In the genomic region with DNA sequence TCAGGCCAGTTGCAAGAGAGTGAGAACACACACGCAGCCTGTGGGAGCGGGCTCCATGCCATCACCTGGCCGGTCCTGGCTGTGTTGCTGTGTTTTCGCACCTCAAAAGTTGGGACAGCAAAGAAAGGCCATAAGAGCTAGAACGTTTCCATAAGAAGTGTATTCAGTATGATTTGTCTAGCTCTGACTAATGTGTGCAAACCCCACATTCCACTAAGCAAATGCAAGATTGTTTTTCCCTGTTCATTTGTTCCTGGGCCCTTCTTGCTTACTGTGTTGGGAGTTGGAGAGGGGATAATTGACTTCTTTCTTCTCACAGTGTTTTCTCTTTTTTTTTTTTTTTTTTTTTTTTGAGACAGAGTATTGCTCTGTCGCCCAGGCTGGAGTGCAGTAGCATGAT, we compare ENCODE assay signal across 8 cellular contexts.
A peak's percentile ranks its signal among the peaks of the same experiment; 100 is the strongest.
DNase-seq lines count a peak whose midpoint lies in the region; ATAC-seq, FAIRE-seq and TF ChIP-seq lines count a peak whose summit lies in the region.
"Not testable (repeated sequence)": the region's sequence is repeated elsewhere in the genome, so short reads cannot be mapped to it uniquely, and the experiment has no call there.

No MANE protein-coding gene starts in this region.

- H3K4me2 ChIP-seq in keratinocyte (ENCODE audit: control insufficient read depth, extremely low read depth, insufficient read depth, low read depth, low read length); osteoblast (ENCODE audit: insufficient read depth, low read length): not testable (repeated sequence)

- not testable (repeated sequence) for H3K9me3 Mint-ChIP-seq in WTC11

- ATAC-seq in WTC11 = not testable (repeated sequence)

- H3K4me1 Mint-ChIP-seq in WTC11 = peaks cover 31% of the 10 kb centered on the region

- not testable (repeated sequence) for TF ChIP-seq CTCF in WTC11 (IDR thresholded peaks at IDR 0.05); cardiac fibroblast (IDR thresholded peaks at IDR 0.05; ENCODE audit: low read depth, low read length); keratinocyte (optimal IDR thresholded peaks at IDR 0.05 in 1 of 3, IDR thresholded peaks at IDR 0.05 in 1 of 3, conservative IDR thresholded peaks at IDR 0.05 in 1 of 3; ENCODE audit: extremely low read depth in 1 of 3, insufficient read depth in 2 of 3, low read length in 3 of 3); osteoblast (IDR thresholded peaks at IDR 0.05; ENCODE audit: extremely low read depth, low read depth, low read length); transverse colon (IDR thresholded peaks at IDR 0.05)

- H3K27ac Mint-ChIP-seq in WTC11 = peak overlapping the region; percentile 32; the same call in 1 of the 2 replicates

- H3K27me3 ChIP-seq in keratinocyte (ENCODE audit: control insufficient read depth, extremely low read depth, insufficient read depth, low read length); osteoblast (ENCODE audit: insufficient read depth, low read length); transverse colon: not testable (repeated sequence)

- peak overlapping the region; percentile 31 for H3K27ac ChIP-seq in keratinocyte (ENCODE audit: control insufficient read depth, insufficient read depth, low read length)
- H3K27ac ChIP-seq in osteoblast (ENCODE audit: low read depth, low read length) = peak overlapping the region; percentile 98
- peak overlapping the region; percentile 21 to 86 (median 74) for H3K27ac ChIP-seq in transverse colon

- dilution Hi-C loops in keratinocyte (cut with MboI; ENCODE audit: extremely low pct_ligation_motif_present, low sequenced_read_pairs) = not testable (repeated sequence)

- CTCF ChIA-PET in WTC11 (lab: Charles Lee) = not testable (repeated sequence)

- in situ Hi-C loops in transverse colon (cut with MboI; ENCODE audit: low pct_ligation_motif_present in 1 of 4, low pct_unique_long_range_greater_than_20kb in 1 of 4, low sequenced_read_pairs in 3 of 4) = not testable (repeated sequence)

- not testable (repeated sequence) for H3K79me2 ChIP-seq in keratinocyte (ENCODE audit: control insufficient read depth, insufficient read depth, low read length); osteoblast (ENCODE audit: insufficient read depth, low read length)

- H3K36me3 ChIP-seq in keratinocyte (ENCODE audit: control insufficient read depth in 2 of 2, extremely low read depth in 1 of 2, insufficient read depth in 2 of 2, low read length in 2 of 2) (peaks cover 0 to 10% of the 10 kb centered on the region in 2 experiments), osteoblast (ENCODE audit: insufficient read depth, low read length) (peaks cover 11% of the 10 kb centered on the region)
- not testable (repeated sequence) for H3K36me3 ChIP-seq in transverse colon

- H4K20me1 ChIP-seq in keratinocyte (ENCODE audit: control insufficient read depth, extremely low read depth, insufficient read depth, low read length); osteoblast (ENCODE audit: insufficient read depth, low read length): not testable (repeated sequence)

- FAIRE-seq in keratinocyte (lab: Jason Lieb, UNC) = not testable (repeated sequence)

- intact Hi-C loops in transverse colon (cut with DNase I; ENCODE audit: low total_unique reads) = loop anchor here (10.0 kb wide), 1 partner anchor 202 kb away; no protein-coding TSS in a partner anchor

- not testable (repeated sequence) for H3K4me3 ChIP-seq in cardiac fibroblast (replicated peaks in 1 of 2; ENCODE audit: low read depth in 2 of 2, low read length in 2 of 2); keratinocyte (ENCODE audit: control insufficient read depth in 2 of 3, extremely low read depth in 1 of 3, insufficient read depth in 2 of 3, low read depth in 1 of 3, low read length in 3 of 3); osteoblast (ENCODE audit: insufficient read depth, low read length); transverse colon

- H2AFZ ChIP-seq in keratinocyte (ENCODE audit: control insufficient read depth, low read length); osteoblast (ENCODE audit: low read length): not testable (repeated sequence)

- H3K4me1 ChIP-seq in keratinocyte (ENCODE audit: control insufficient read depth, extremely low read depth, insufficient read depth, low read length) (peaks cover 33% of the 10 kb centered on the region), osteoblast (ENCODE audit: insufficient read depth, low read length) (peaks cover 44% of the 10 kb centered on the region), transverse colon (peaks cover 0 to 25% (median 18%) of the 10 kb centered on the region in 4 donors)

- 0 out of 2 replicates have a peak, but pooled peaks have one; percentile 23 for TF ChIP-seq EP300 in Ishikawa (IDR thresholded peaks at IDR 0.05; ENCODE audit: borderline replicate concordance)
- TF ChIP-seq EP300 in transverse colon (IDR thresholded peaks at IDR 0.05; ENCODE audit: low read depth) = not testable (repeated sequence)

- not testable (repeated sequence) for H3K9ac ChIP-seq in keratinocyte (ENCODE audit: control insufficient read depth, extremely low read depth, insufficient read depth, low read length)

- 50 to 87% methylated on average over 1 to 6 of the region's 6 CpGs for WGBS in transverse colon (ENCODE audit: low coverage in 1 of 2), 2 donors

- peaks cover 16% of the 10 kb centered on the region for H3K36me3 Mint-ChIP-seq in WTC11

- TF ChIP-seq RAD21 in Ishikawa (IDR thresholded peaks at IDR 0.05; ENCODE audit: low read depth) = not testable (repeated sequence)

- not testable (repeated sequence) for TF ChIP-seq POLR2A in transverse colon (IDR thresholded peaks at IDR 0.05)

- DNase-seq in Daoy (ENCODE audit: low read depth) (peak; percentile 79), cardiac fibroblast (ENCODE audit: low read depth in 2 of 2) (peak; percentile 30 to 77), fibroblast of peridontal ligament (ENCODE audit: extremely low read depth) (peak; percentile 57)
- DNase-seq in WTC11 (ENCODE audit: low spot score); keratinocyte (ENCODE audit: low read depth, low spot score); osteoblast (ENCODE audit: insufficient read length, low spot score, missing footprints); transverse colon: not testable (repeated sequence)

- H3K9me1 ChIP-seq in keratinocyte (ENCODE audit: control insufficient read depth, extremely low read depth, insufficient read depth, low read length) = not testable (repeated sequence)

- POLR2A ChIA-PET in WTC11 (lab: Charles Lee) = not testable (repeated sequence)

- H3K27me3 Mint-ChIP-seq in WTC11 (ENCODE audit: low read depth) = not testable (repeated sequence)

- H3K9me3 ChIP-seq in keratinocyte (ENCODE audit: control insufficient read depth, low read depth, low read length); osteoblast (ENCODE audit: low read depth, low read length); transverse colon: not testable (repeated sequence)

- H3K4me3 Mint-ChIP-seq in WTC11 = not testable (repeated sequence)

TF ChIP-seq in Ishikawa, 13 proteins besides CTCF, POLR2A, EP300 and RAD21:
- 0 out of 2 replicates have a peak, but pooled peaks have one; percentile 18 for TF ChIP-seq MAX (IDR thresholded peaks at IDR 0.05)

Comparison
In these comparisons a context has a peak if more than half of its experiments do, and no peak if none do; other contexts are left out.
1. H3K27ac ChIP-seq: peak in every context shown above with its lines; median percentile 98 in osteoblast; 74 in transverse colon; 31 in keratinocyte.